In genomic region chr1:162690672-162691434, GRCh38 we compare ENCODE assay signal across 1 cellular context.
TF ChIP-seq lines count a peak whose summit lies in the region.

No MANE protein-coding gene starts in this region.

TF ChIP-seq in HepG2, 621 proteins besides CTCF, POLR2A, EP300 and RAD21 (continued from another document):
- TF ChIP-seq USF2 (IDR thresholded peaks at IDR 0.05; ENCODE audit: low read depth, low read length) (no peak), USF2 (CRISPR knock-in tag; IDR thresholded peaks at IDR 0.05; ENCODE audit: borderline replicate concordance) (no peak), FOXP1 (IDR thresholded peaks at IDR 0.05) (no peak), FOXP1 (CRISPR knock-in tag; IDR thresholded peaks at IDR 0.05) (no peak), MAF1 (CRISPR knock-in tag; IDR thresholded peaks at IDR 0.05; ENCODE audit: borderline replicate concordance) (no peak), NFE2L2 (IDR thresholded peaks at IDR 0.05; ENCODE audit: low read length) (no peak), NPAS2 (CRISPR knock-in tag; IDR thresholded peaks at IDR 0.05; ENCODE audit: borderline replicate concordance) (no peak), ELF4 (CRISPR knock-in tag; IDR thresholded peaks at IDR 0.05; ENCODE audit: borderline replicate concordance) (no peak), BCL3 (CRISPR knock-in tag; IDR thresholded peaks at IDR 0.05) (no peak), GTF2F1 (IDR thresholded peaks at IDR 0.05; ENCODE audit: low read length) (no peak), ZNF572 (CRISPR knock-in tag; IDR thresholded peaks at IDR 0.05) (no peak)
- TF ChIP-seq, protein P1, sequence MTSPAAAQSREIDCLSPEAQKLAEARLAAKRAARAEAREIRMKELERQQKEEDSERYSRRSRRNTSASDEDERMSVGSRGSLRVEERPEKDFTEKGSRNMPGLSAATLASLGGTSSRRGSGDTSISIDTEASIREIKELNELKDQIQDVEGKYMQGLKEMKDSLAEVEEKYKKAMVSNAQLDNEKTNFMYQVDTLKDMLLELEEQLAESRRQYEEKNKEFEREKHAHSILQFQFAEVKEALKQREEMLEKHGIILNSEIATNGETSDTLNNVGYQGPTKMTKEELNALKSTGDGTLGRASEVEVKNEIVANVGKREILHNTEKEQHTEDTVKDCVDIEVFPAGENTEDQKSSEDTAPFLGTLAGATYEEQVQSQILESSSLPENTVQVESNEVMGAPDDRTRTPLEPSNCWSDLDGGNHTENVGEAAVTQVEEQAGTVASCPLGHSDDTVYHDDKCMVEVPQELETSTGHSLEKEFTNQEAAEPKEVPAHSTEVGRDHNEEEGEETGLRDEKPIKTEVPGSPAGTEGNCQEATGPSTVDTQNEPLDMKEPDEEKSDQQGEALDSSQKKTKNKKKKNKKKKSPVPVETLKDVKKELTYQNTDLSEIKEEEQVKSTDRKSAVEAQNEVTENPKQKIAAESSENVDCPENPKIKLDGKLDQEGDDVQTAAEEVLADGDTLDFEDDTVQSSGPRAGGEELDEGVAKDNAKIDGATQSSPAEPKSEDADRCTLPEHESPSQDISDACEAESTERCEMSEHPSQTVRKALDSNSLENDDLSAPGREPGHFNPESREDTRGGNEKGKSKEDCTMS (CRISPR knock-in tag; conservative IDR thresholded peaks at IDR 0.05): no peak
- TF ChIP-seq, protein P2, sequence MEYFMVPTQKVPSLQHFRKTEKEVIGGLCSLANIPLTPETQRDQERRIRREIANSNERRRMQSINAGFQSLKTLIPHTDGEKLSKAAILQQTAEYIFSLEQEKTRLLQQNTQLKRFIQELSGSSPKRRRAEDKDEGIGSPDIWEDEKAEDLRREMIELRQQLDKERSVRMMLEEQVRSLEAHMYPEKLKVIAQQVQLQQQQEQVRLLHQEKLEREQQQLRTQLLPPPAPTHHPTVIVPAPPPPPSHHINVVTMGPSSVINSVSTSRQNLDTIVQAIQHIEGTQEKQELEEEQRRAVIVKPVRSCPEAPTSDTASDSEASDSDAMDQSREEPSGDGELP (IDR thresholded peaks at IDR 0.05; ENCODE audit: borderline replicate concordance, low read depth): no peak
- TF ChIP-seq, protein P3, sequence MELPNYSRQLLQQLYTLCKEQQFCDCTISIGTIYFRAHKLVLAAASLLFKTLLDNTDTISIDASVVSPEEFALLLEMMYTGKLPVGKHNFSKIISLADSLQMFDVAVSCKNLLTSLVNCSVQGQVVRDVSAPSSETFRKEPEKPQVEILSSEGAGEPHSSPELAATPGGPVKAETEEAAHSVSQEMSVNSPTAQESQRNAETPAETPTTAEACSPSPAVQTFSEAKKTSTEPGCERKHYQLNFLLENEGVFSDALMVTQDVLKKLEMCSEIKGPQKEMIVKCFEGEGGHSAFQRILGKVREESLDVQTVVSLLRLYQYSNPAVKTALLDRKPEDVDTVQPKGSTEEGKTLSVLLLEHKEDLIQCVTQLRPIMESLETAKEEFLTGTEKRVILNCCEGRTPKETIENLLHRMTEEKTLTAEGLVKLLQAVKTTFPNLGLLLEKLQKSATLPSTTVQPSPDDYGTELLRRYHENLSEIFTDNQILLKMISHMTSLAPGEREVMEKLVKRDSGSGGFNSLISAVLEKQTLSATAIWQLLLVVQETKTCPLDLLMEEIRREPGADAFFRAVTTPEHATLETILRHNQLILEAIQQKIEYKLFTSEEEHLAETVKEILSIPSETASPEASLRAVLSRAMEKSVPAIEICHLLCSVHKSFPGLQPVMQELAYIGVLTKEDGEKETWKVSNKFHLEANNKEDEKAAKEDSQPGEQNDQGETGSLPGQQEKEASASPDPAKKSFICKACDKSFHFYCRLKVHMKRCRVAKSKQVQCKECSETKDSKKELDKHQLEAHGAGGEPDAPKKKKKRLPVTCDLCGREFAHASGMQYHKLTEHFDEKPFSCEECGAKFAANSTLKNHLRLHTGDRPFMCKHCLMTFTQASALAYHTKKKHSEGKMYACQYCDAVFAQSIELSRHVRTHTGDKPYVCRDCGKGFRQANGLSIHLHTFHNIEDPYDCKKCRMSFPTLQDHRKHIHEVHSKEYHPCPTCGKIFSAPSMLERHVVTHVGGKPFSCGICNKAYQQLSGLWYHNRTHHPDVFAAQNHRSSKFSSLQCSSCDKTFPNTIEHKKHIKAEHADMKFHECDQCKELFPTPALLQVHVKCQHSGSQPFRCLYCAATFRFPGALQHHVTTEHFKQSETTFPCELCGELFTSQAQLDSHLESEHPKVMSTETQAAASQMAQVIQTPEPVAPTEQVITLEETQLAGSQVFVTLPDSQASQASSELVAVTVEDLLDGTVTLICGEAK (IDR thresholded peaks at IDR 0.05): no peak
- TF ChIP-seq, protein P3 (CRISPR knock-in tag; IDR thresholded peaks at IDR 0.05): no peak
